ENCODE assay signal across 8 cellular contexts in the genomic region with DNA sequence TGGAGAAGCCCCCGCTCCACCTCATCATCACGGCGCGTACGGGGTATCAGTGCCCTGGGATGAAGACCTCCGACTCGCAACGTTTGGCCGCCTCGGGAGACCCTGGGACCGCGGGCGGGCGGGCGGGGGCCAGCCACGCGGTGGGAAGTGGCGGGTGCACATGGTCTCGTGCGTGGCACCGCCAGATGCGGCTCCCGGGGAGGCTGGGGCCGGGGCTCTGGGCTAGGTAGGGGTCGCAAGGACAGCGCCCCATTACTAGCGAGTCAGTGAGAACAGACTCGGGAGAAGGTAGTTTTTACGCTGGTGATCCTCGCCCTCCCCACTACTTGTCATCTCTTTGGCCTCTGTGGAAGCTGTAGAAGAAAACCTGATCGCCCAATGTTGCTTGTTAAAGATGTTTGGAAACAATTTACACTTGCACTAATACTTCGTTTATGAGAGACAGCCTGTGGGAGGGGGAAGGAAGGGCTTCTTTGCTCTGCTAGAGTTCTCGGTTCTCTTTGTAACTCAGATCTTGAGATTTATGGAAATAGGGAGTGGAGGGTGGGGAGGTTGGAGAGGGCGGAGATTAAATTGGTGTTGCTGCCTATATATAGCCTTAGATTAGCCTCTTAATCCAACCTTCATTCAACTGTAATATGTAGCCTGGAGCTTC. TPM values are rescaled to one million over a fixed set of nuclear protein-coding genes. Genes with fewer than 3 reads are reported as not detected.
DNase-seq lines count a peak whose midpoint lies in the region; ATAC-seq, FAIRE-seq and TF ChIP-seq lines count a peak whose summit lies in the region.

No MANE protein-coding gene starts in this region.

- H3K4me1 Mint-ChIP-seq in astrocyte (ENCODE audit: low read depth, unreplicated experiment) = peaks cover 31% of the 10 kb centered on the region

- POLR2A ChIA-PET in A549 (lab: Yijun Ruan, JAX) = interaction anchor here (0.6 to 2.6 kb wide), 7 partner anchors 10 to 1054 kb away, joined by 3 to 48 read pairs (median 6); partner anchors contain the start of gene CRPPA

- ATAC-seq in A549 = peak; percentile 12 to 27
- no peak for ATAC-seq in GM21528 (IDR thresholded peaks at IDR 0.05; ENCODE audit: low FRiP score, unreplicated experiment)

- peak overlapping the region; percentile 100 for H3K4me3 Mint-ChIP-seq in astrocyte (ENCODE audit: unreplicated experiment)

- H3K79me2 ChIP-seq in astrocyte (ENCODE audit: insufficient read depth, low read length) = peaks cover 88% of the 10 kb centered on the region

- 0 out of 5 replicates have a peak, but pooled peaks of 1 of the 2 experiments have one; percentile 10 for TF ChIP-seq RAD21 in A549 (conservative IDR thresholded peaks at IDR 0.05 in 1 of 2, IDR thresholded peaks at IDR 0.05 in 1 of 2)

- no peak for TF ChIP-seq CTCF in A549 (IDR thresholded peaks at IDR 0.05)
- no peak for TF ChIP-seq CTCF in astrocyte (IDR thresholded peaks at IDR 0.05; ENCODE audit: insufficient read depth, low read depth, low read length)
- TF ChIP-seq CTCF in spleen (IDR thresholded peaks at IDR 0.05 in 8 of 11, conservative IDR thresholded peaks at IDR 0.05 in 3 of 11) = no peak

- no peaks in the 10 kb centered on the region for H3K9me3 ChIP-seq in A549
- no peaks in the 10 kb centered on the region for H3K9me3 ChIP-seq in astrocyte (ENCODE audit: insufficient read depth, low read depth, low read length)
- H3K9me3 ChIP-seq in iPS-18c (ENCODE audit: control insufficient read depth, insufficient read depth, low read length) = no peaks in the 10 kb centered on the region
- H3K9me3 ChIP-seq in spleen = no peaks in the 10 kb centered on the region

- no peak overlapping the region for H2AFZ ChIP-seq in astrocyte (ENCODE audit: low read depth, low read length)

- intact Hi-C loops in spleen (cut with DNase I; ENCODE audit: low total_unique reads) = no loop called here

- peak overlapping the region; percentile 96 for H3K27ac ChIP-seq in A549
- peak overlapping the region; percentile 97 for H3K27ac ChIP-seq in astrocyte (ENCODE audit: low read depth, low read length)
- H3K27ac ChIP-seq in spleen = peak overlapping the region; percentile 84 to 96 (median 92)

- H3K4me3 ChIP-seq in A549 (peak overlapping the region; percentile 87), astrocyte (ENCODE audit: insufficient read depth, low read depth, low read length) (peak overlapping the region; percentile 90), iPS-18c (ENCODE audit: insufficient read depth, low read depth, low read length) (peak overlapping the region; percentile 90), spleen (peak overlapping the region; percentile 83 to 99 (median 96))

- H3K36me3 ChIP-seq in astrocyte (ENCODE audit: insufficient read depth, low read length) (no peaks in the 10 kb centered on the region), spleen (no peaks in the 10 kb centered on the region)

- TF ChIP-seq EP300 in A549 (IDR thresholded peaks at IDR 0.05) = no peak

- H3K4me1 ChIP-seq in A549 (peaks cover 48% of the 10 kb centered on the region), astrocyte (ENCODE audit: insufficient read depth, low read length) (peaks cover 31% of the 10 kb centered on the region), spleen (peaks cover 25 to 73% (median 53%) of the 10 kb centered on the region in 6 donors)

- H3K27me3 ChIP-seq in astrocyte (ENCODE audit: insufficient read depth, low read length) = no peaks in the 10 kb centered on the region
- H3K27me3 ChIP-seq in spleen (replicated peaks in 1 of 7) = no peaks in the 10 kb centered on the region

- peaks cover 36% of the 10 kb centered on the region for H4K20me1 ChIP-seq in astrocyte (ENCODE audit: insufficient read depth, low read length)

- H3K9me3 Mint-ChIP-seq in astrocyte (ENCODE audit: unreplicated experiment) = no peaks in the 10 kb centered on the region

- H3K27me3 Mint-ChIP-seq in astrocyte (ENCODE audit: low read depth, unreplicated experiment) = no peaks in the 10 kb centered on the region

- DNase-seq in A549 (ENCODE audit: low read depth in 1 of 2, low spot score in 1 of 2) (no peak), G401 (ENCODE audit: low spot score) (peak; percentile 51), NCI-H345 (lab: John Stamatoyannopoulos, UW) (peak; percentile 16), astrocyte (ENCODE audit: low read depth) (no peak), spleen (no peak), hepatic stellate cell (ENCODE audit: low spot score) (no peak)

- H3K9ac ChIP-seq in astrocyte (ENCODE audit: low read length) = peak overlapping the region; percentile 90

- in situ Hi-C loops in G401 (cut with HindIII; ENCODE audit: low sequenced_read_pairs) = no loop called here

- CTCF ChIA-PET in A549 (lab: Yijun Ruan, JAX) = interaction anchor here (0.6 to 0.9 kb wide), 3 partner anchors 10 to 709 kb away, joined by 3 read pairs; no protein-coding TSS in a partner anchor

- peak overlapping the region; percentile 75 for H3K27ac Mint-ChIP-seq in astrocyte (ENCODE audit: unreplicated experiment)

- peak overlapping the region; percentile 84 for H3K4me2 ChIP-seq in A549
- peak overlapping the region; percentile 95 for H3K4me2 ChIP-seq in astrocyte (ENCODE audit: low read length)

- FAIRE-seq in A549 (lab: Jason Lieb, UNC) = no peak
- FAIRE-seq in astrocyte (lab: Jason Lieb, UNC) = no peak

- TF ChIP-seq POLR2A in A549 (IDR thresholded peaks at IDR 0.05; ENCODE audit: low read length) = no peak
- no peak for TF ChIP-seq POLR2A in spleen (IDR thresholded peaks at IDR 0.05)

- peaks cover 5% of the 10 kb centered on the region for H3K36me3 Mint-ChIP-seq in astrocyte (ENCODE audit: low read depth, unreplicated experiment)

- WGBS in A549 (ENCODE audit: missing lambda C conversion rate) = 4% methylated on average over 17 of the region's 34 CpGs
- 1% methylated on average over 29 to 34 of the region's 34 CpGs for WGBS in spleen, 5 donors

TF ChIP-seq in A549, 52 proteins besides CTCF, POLR2A, EP300 and RAD21:
- TF ChIP-seq, protein P1, sequence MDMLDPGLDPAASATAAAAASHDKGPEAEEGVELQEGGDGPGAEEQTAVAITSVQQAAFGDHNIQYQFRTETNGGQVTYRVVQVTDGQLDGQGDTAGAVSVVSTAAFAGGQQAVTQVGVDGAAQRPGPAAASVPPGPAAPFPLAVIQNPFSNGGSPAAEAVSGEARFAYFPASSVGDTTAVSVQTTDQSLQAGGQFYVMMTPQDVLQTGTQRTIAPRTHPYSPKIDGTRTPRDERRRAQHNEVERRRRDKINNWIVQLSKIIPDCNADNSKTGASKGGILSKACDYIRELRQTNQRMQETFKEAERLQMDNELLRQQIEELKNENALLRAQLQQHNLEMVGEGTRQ (IDR thresholded peaks at IDR 0.05) = no peak
- TF ChIP-seq, protein P2, sequence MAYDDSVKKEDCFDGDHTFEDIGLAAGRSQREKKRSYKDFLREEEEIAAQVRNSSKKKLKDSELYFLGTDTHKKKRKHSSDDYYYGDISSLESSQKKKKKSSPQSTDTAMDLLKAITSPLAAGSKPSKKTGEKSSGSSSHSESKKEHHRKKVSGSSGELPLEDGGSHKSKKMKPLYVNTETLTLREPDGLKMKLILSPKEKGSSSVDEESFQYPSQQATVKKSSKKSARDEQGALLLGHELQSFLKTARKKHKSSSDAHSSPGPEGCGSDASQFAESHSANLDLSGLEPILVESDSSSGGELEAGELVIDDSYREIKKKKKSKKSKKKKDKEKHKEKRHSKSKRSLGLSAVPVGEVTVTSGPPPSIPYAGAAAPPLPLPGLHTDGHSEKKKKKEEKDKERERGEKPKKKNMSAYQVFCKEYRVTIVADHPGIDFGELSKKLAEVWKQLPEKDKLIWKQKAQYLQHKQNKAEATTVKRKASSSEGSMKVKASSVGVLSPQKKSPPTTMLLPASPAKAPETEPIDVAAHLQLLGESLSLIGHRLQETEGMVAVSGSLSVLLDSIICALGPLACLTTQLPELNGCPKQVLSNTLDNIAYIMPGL (CRISPR knock-in tag; IDR thresholded peaks at IDR 0.05; ENCODE audit: borderline replicate concordance) = no peak
- no peak for TF ChIP-seq MAX (IDR thresholded peaks at IDR 0.05)
- no peak for TF ChIP-seq BHLHE40 (IDR thresholded peaks at IDR 0.05; ENCODE audit: low read depth, low read length)

RNA-seq across cellular contexts. Expression of gene BZW2, which starts 0.6 kb away (rescaled TPM):
- polyA plus RNA-seq in A549 (2011; rRNA removed) (101 and 108 TPM in 2 replicates), A549 (2017; fragmentation: RNase III; extraction: RNeasy Plus Mini Kit Qiagen cat#74134 plus additional on column Dnase treatment) (72.4 to 83.4 TPM (median 76.5 TPM) in 3 replicates), spleen (10 to 100 TPM; 23.2 to 40.5 (median 28.8) TPM)
- 74.4 and 76.6 TPM in 2 replicates for polyA plus RNA-seq in A549 (2012; cell fraction: cytosol; rRNA removed)
- 33.3 and 37.6 TPM in 2 replicates for polyA plus RNA-seq in A549 (2012; cell fraction: nucleus; rRNA removed)
- 51.0 and 63.8 TPM in 2 replicates for polyA minus RNA-seq in A549 (2011; rRNA and poly(A)+ RNA removed)
- total RNA-seq in G401 (2014; rRNA removed; shearing (Covaris generic)) = 52.2 and 64.7 TPM in 2 replicates
- total RNA-seq in astrocyte (83.4 and 84.9 TPM in 2 replicates), spleen (10 to 100 TPM; 19.4 to 36.8 (median 26.6) TPM)

RNA-seq across cellular contexts. Expression of gene ANKMY2, which starts 1.0 kb away (rescaled TPM):
- polyA plus RNA-seq in A549 (2011; rRNA removed) = 24.2 and 26.1 TPM in 2 replicates
- polyA plus RNA-seq in A549 (2012; cell fraction: cytosol; rRNA removed) = 7.3 and 7.4 TPM in 2 replicates
- polyA plus RNA-seq in A549 (2012; cell fraction: nucleus; rRNA removed) = 6.4 and 8.8 TPM in 2 replicates
- 13.3 to 15.3 TPM (median 14.3 TPM) in 3 replicates for polyA plus RNA-seq in A549 (2017; fragmentation: RNase III; extraction: RNeasy Plus Mini Kit Qiagen cat#74134 plus additional on column Dnase treatment)
- polyA minus RNA-seq in A549 (2011; rRNA and poly(A)+ RNA removed) = 12.3 and 14.6 TPM in 2 replicates
- total RNA-seq in G401 (2014; rRNA removed; shearing (Covaris generic)) = 13.4 and 20.5 TPM in 2 replicates
- total RNA-seq in astrocyte = 21.9 and 25.0 TPM in 2 replicates
- 10 to 100 TPM; 10.6 to 19.9 (median 13.4) TPM for total RNA-seq in spleen
- polyA plus RNA-seq in spleen = 1 to 10 TPM; 4.6 to 9.1 (median 5.9) TPM

Comparison
In these comparisons a context has a peak if more than half of its experiments do, and no peak if none do; other contexts are left out.
1. DNase-seq: peak in G401 (single experiment) and NCI-H345 (single experiment); none in A549 (0 of 2), astrocyte (single experiment), spleen (single experiment) and hepatic stellate cell (single experiment).
2. Peak in every context shown above with its lines, with median percentiles within 50 percentile points of each other: H3K27ac ChIP-seq and H3K4me3 ChIP-seq.